ENCODE assay signal across 9 cellular contexts in the genomic region with DNA sequence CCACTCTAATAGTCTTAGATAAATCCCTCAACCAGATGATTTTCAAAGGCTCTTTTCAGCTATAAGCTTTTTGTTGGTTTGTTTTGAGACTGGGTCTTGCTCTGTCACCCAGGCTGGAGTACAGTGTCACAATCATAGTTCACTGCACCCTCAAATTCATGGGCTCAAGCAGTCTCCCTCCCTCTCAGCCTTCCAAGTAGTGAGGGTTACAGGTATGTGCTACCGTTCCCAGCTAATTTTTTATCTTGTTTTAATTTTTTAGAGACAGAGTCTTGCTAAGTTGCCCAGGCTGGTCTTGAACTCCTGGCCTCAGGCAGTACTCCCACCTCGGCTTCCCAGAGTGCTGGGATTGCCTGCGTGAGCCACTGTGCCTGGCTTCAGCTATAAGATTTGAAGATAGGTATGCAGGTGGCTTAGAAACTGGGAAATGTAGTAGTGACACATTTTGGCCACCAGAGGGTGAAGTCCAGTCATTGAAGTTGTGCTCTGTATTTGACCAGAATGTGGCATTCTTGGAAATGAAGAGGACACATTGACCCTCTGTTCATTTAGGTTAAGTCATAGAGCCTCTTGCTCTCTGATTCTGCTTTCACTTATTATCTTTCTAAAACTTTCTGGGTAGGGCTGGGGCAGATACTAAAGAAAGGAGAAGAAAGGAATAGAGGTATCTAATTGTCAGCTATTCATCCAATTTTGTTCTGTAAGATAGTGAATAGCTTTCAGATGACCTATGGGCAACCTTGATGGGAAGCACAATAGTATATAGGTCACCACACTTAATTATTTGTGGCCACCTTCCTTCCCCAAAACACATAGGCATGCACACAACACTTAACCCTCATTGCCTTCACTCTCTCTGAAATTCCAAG. TPM values are rescaled to one million over a fixed set of nuclear protein-coding genes. Genes with fewer than 3 reads are reported as not detected.
DNase-seq lines count a peak whose midpoint lies in the region; ATAC-seq and TF ChIP-seq lines count a peak whose summit lies in the region.
"Had no signal": no experiment of that assay in that cellular context is flagged by ENCODE, and none has a peak within 500 bp of the region (broad histone marks: within the 10 kb centered on the region; RNA-seq: fewer than 3 reads in every experiment).

No MANE protein-coding gene starts in this region.

- peaks cover 27% of the 10 kb centered on the region for H3K36me3 Mint-ChIP-seq in memory B cell

- intact Hi-C loops in vagina (cut with DNase I) = loop anchor here (5.0 kb wide), 1 partner anchor 677 kb away; no protein-coding TSS in a partner anchor

- H3K27ac ChIP-seq in vagina = no peak overlapping the region

- H3K27me3 Mint-ChIP-seq in memory B cell = no peaks in the 10 kb centered on the region
- H3K27me3 Mint-ChIP-seq: IgD-negative memory B cell had no signal

- peak overlapping the region; percentile 12 for H3K27ac Mint-ChIP-seq in memory B cell

- POLR2A ChIA-PET in AG04449 (lab: Yijun Ruan, JAX) = no interaction called here

- H3K36me3 ChIP-seq in vagina = peaks cover 0 to 13% of the 10 kb centered on the region in 2 donors

- no peak for DNase-seq in AG04449 (ENCODE audit: low read depth, low spot score)
- DNase-seq in Daoy (ENCODE audit: low read depth) = peak; percentile 23
- peak; percentile 28 for DNase-seq in HK-2 (ENCODE audit: unreplicated experiment)
- DNase-seq in SHP77 (lab: John Stamatoyannopoulos, UW) = peak; percentile 24 to 66
- peak; percentile 57 for DNase-seq in ecto neural progenitor cell (ENCODE audit: low spot score)
- peak; percentile 5 to 14 for DNase-seq in memory B cell (ENCODE audit: low spot score in 2 of 2)
- DNase-seq in vagina (ENCODE audit: extremely low spot score in 2 of 2) = no peak

- peaks cover 23% of the 10 kb centered on the region for H3K4me1 ChIP-seq in vagina

- H3K27me3 ChIP-seq in vagina = no peaks in the 10 kb centered on the region

- H3K4me3 ChIP-seq in AG04449 (ENCODE audit: low read depth, low read length) (no peak overlapping the region), vagina (no peak overlapping the region)

- no peak for TF ChIP-seq POLR2A in vagina (IDR thresholded peaks at IDR 0.05)

- peak; percentile 70 for TF ChIP-seq CTCF in AG04449 (IDR thresholded peaks at IDR 0.05; ENCODE audit: insufficient read depth, low read length, missing control alignments)
- peak; percentile 69 to 75 (median 74) for TF ChIP-seq CTCF in vagina (IDR thresholded peaks at IDR 0.05)

- no peaks in the 10 kb centered on the region for H3K9me3 Mint-ChIP-seq in memory B cell
- H3K9me3 Mint-ChIP-seq: IgD-negative memory B cell had no signal

- no peak overlapping the region for H3K4me3 Mint-ChIP-seq in memory B cell
- H3K4me3 Mint-ChIP-seq: IgD-negative memory B cell had no signal

- peak; percentile 37 for ATAC-seq in memory B cell (ENCODE audit: low read depth)
- no peak for ATAC-seq in GM21367 (IDR thresholded peaks at IDR 0.05; ENCODE audit: unreplicated experiment)

- peaks cover 24% of the 10 kb centered on the region for H3K4me1 Mint-ChIP-seq in memory B cell

- CTCF ChIA-PET in AG04449 (lab: Yijun Ruan, JAX) = interaction anchor here (0.6 to 8.0 kb wide), 42 partner anchors 7 to 605 kb away, joined by 3 to 99 read pairs (median 4); a partner anchor contains a TSS

- H3K9me3 ChIP-seq in vagina = no peaks in the 10 kb centered on the region

RNA-seq across cellular contexts. Expression of a gene that starts 36.0 kb away (rescaled TPM):
- 11.8 and 14.0 TPM in 2 replicates for total RNA-seq in Daoy (2014; rRNA removed; shearing (Covaris generic))
- 12.3 TPM for total RNA-seq in vagina

Comparison
In these comparisons a context has a peak if more than half of its experiments do, and no peak if none do; other contexts are left out.
1. DNase-seq: peak in Daoy (single experiment), HK-2 (single experiment), SHP77 (2 of 2), ecto neural progenitor cell (single experiment) and memory B cell (2 of 2); none in AG04449 (single experiment) and vagina (0 of 2).